ENCODE assay signal across 17 cellular contexts in the genomic region with DNA sequence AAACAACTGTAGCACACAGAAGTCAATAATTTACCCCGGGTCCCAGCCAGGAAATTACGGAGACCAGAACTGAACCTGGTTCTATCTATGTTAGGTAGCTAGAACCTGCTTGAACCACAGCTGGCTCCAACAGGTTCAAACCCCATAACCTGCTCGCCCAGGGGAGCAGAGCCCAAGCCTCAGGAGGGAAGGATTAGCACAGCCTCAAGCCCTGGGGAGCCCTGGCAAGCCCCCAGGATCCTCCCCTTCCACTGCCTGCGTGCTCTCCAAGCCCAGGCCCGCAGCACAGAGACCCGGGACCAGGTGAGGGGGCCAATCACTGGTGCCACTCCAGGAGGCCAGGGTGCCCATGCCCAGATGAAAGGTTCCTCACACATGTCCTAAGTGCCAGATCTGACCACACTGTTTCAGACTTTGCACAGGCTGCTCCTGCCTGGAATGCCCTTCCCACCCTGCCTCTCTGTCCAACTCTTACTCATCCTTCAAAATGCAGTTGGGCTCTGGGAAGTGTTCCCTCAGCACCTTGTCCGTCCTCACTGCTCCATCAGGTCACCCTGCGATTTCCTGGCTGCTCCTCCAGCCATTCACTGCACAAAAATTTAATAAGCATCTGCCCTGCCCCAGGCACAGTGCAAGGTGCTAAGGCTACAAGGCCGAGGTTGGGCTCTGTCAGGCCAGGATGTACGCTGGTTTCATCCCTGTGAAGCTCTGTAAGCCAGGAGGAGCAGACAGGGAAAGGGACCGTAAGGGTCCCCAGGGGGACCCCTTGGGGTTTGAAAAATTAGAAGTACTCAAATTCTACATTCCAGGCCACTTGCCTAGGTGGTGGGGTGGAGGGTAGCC. TPM values are rescaled to one million over a fixed set of nuclear protein-coding genes. Genes with fewer than 3 reads are reported as not detected.
A peak's percentile ranks its signal among the peaks of the same experiment; 100 is the strongest.
DNase-seq lines count a peak whose midpoint lies in the region; ATAC-seq and TF ChIP-seq lines count a peak whose summit lies in the region.
"Had no signal": no experiment of that assay in that cellular context is flagged by ENCODE, and none has a peak within 500 bp of the region (broad histone marks: within the 10 kb centered on the region; RNA-seq: fewer than 3 reads in every experiment).

No MANE protein-coding gene starts in this region.

- no peak for ATAC-seq in HG03196 (IDR thresholded peaks at IDR 0.05; ENCODE audit: unreplicated experiment)
- ATAC-seq: effector memory CD8-positive, alpha-beta T cell had no signal

- H3K27me3 ChIP-seq in mucosa of rectum (ENCODE audit: control insufficient read depth in 2 of 2, insufficient read depth in 2 of 2, low read length in 2 of 2), result no peaks in the 10 kb centered on the region

- peaks cover 28 to 58% of the 10 kb centered on the region in 2 donors for H3K4me1 ChIP-seq in mucosa of rectum (ENCODE audit: control insufficient read depth in 2 of 2, insufficient read depth in 2 of 2, low read length in 2 of 2)
- H3K4me1 ChIP-seq: parathyroid adenoma had no signal

- H3K27me3 Mint-ChIP-seq in endothelial cell (ENCODE audit: unreplicated experiment), result peaks cover 12% of the 10 kb centered on the region
- H3K27me3 Mint-ChIP-seq: activated T-cell treated with anti-CD3 and anti-CD28 coated beads, Interleukin-2, amount 50 U/mL, for 24 hours; effector memory CD8-positive, alpha-beta T cell had no signal

- H3K36me3 Mint-ChIP-seq in endothelial cell (ENCODE audit: low read depth, unreplicated experiment), result peaks cover 29% of the 10 kb centered on the region

- H3K27ac Mint-ChIP-seq in endothelial cell (ENCODE audit: unreplicated experiment), result peak overlapping the region; percentile 70
- H3K27ac Mint-ChIP-seq: activated T-cell treated with anti-CD3 and anti-CD28 coated beads, Interleukin-2, amount 50 U/mL, for 24 hours had no signal

- peak overlapping the region; percentile 52 to 69 for H3K9ac ChIP-seq in mucosa of rectum (ENCODE audit: low read depth in 1 of 2, low read length in 2 of 2)
- H3K9ac ChIP-seq: parathyroid adenoma had no signal

- H3K4me3 ChIP-seq in mucosa of rectum (ENCODE audit: low read length in 2 of 2), result peak overlapping the region; percentile 13 to 20
- H3K4me3 ChIP-seq: SK-N-MC had no signal

- peak overlapping the region; percentile 95 for H3K27ac ChIP-seq in mucosa of rectum (ENCODE audit: low read depth in 2 of 2, low read length in 2 of 2)
- H3K27ac ChIP-seq: parathyroid adenoma, SK-N-MC had no signal

- peaks cover 79% of the 10 kb centered on the region for H3K4me1 Mint-ChIP-seq in endothelial cell (ENCODE audit: unreplicated experiment)

- peaks cover 2 to 3% of the 10 kb centered on the region in 2 donors for H3K36me3 ChIP-seq in mucosa of rectum (ENCODE audit: control insufficient read depth in 2 of 2, insufficient read depth in 2 of 2, low read length in 2 of 2)

- no peaks in the 10 kb centered on the region for H3K9me3 ChIP-seq in mucosa of rectum (ENCODE audit: control insufficient read depth in 2 of 2, low read length in 2 of 2)

- H3K9me3 Mint-ChIP-seq in endothelial cell (ENCODE audit: unreplicated experiment), result no peaks in the 10 kb centered on the region
- H3K9me3 Mint-ChIP-seq: activated T-cell treated with anti-CD3 and anti-CD28 coated beads, Interleukin-2, amount 50 U/mL, for 24 hours; effector memory CD8-positive, alpha-beta T cell had no signal

- DNase-seq in A172 (ENCODE audit: low spot score) (peak; percentile 48), HT1080 (ENCODE audit: low read depth) (peak; percentile 32), endothelial cell (ENCODE audit: low spot score) (no peak), AG08396 (ENCODE audit: low spot score) (no peak), NCI-H446 treated with DMSO at 0.1 percent for 48 hours (lab: John Stamatoyannopoulos, UW) (no peak), Kasumi-1 (lab: John Stamatoyannopoulos, UW) (no peak)
- DNase-seq: activated CD4-positive, CD25-positive, alpha-beta regulatory T cell treated with anti-CD3 and anti-CD28 coated beads, Interleukin-2, amount 50 U/mL, for 72 hours; activated T-cell treated with anti-CD3 and anti-CD28 coated beads, Interleukin-2, amount 50 U/mL, for 24 hours; amygdala; DMS53; effector memory CD8-positive, alpha-beta T cell; head of caudate nucleus; NCI-H2171 treated with DMSO at 0.1 percent for 48 hours had no signal

- H3K4me3 Mint-ChIP-seq in endothelial cell (ENCODE audit: unreplicated experiment), result no peak overlapping the region
- H3K4me3 Mint-ChIP-seq: activated T-cell treated with anti-CD3 and anti-CD28 coated beads, Interleukin-2, amount 50 U/mL, for 24 hours; effector memory CD8-positive, alpha-beta T cell had no signal

- no peak for TF ChIP-seq CTCF in endothelial cell (IDR thresholded peaks at IDR 0.05; ENCODE audit: unreplicated experiment)

RNA-seq across cellular contexts. Expression of a gene that starts 32.2 kb away (rescaled TPM):
- 18.4 and 22.2 TPM in 2 replicates for total RNA-seq in A172 (2014; rRNA removed; shearing (Covaris generic))
- 7.3 and 10.6 TPM in 2 replicates for total RNA-seq in HT1080 (2014; rRNA removed; shearing (Covaris generic))
- polyA plus RNA-seq in HT1080 (2015; cell fraction: cytosol; rRNA removed), result 5.2 and 5.5 TPM in 2 replicates
- 4.0 and 4.8 TPM in 2 replicates for polyA plus RNA-seq in HT1080 (2015; cell fraction: nucleus; rRNA removed)
- 197 TPM for total RNA-seq in endothelial cell (ENCODE audit: unreplicated experiment)

Comparison
In these comparisons a context has a peak if more than half of its experiments do, and no peak if none do; other contexts are left out.
1. DNase-seq: peak in A172 (single experiment) and HT1080 (single experiment); none in endothelial cell (single experiment), AG08396 (single experiment), NCI-H446 treated with DMSO at 0.1 percent for 48 hours (single experiment) and Kasumi-1 (0 of 2).